ENCODE assay signal across 18 cellular contexts in the genomic region with DNA sequence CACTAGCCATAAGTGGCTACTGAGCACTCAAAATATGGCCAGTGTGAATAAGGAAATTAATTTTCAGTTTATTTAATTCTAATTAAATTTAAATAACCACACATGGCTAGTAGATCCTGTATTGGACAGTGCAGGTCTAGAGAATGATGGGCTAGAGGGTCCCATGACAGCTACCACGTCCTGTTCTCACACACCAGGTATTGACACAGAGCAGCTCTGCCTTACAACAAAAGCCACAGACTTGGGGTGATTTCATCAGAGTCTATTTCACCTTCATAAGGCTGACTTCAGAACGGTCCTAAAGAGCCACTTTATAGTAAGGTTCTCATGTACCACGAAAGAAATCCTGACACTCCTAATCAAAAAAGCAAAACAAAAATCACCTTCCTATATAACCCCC.
A peak's percentile ranks its signal among the peaks of the same experiment; 100 is the strongest.
DNase-seq lines count a peak whose midpoint lies in the region; ATAC-seq and TF ChIP-seq lines count a peak whose summit lies in the region.
"Had no signal": no experiment of that assay in that cellular context is flagged by ENCODE, and none has a peak within 500 bp of the region (broad histone marks: within the 10 kb centered on the region; RNA-seq: fewer than 3 reads in every experiment).

No MANE protein-coding gene starts in this region.

- peak overlapping the region; percentile 20 for H3K27ac ChIP-seq in CD4-positive, CD25-positive, alpha-beta regulatory T cell (ENCODE audit: insufficient read depth, low read length, poor library complexity, severe bottlenecking)
- H3K27ac ChIP-seq in H9 (ENCODE audit: insufficient read length, low read depth, low read length) (no peak overlapping the region), OCI-LY7 (ENCODE audit: low read depth, low read length, poor library complexity, severe bottlenecking) (no peak overlapping the region)
- H3K27ac ChIP-seq: brain microvascular endothelial cell, parathyroid adenoma, PC-9 had no signal

- H2BK15ac ChIP-seq in H9 (ENCODE audit: low read depth, low read length), result no peak overlapping the region

- H4K8ac ChIP-seq in H9 (replicated peaks; ENCODE audit: insufficient read length, low read depth, low read length), result no peak overlapping the region

- no peak overlapping the region for H2AK5ac ChIP-seq in H9 (ENCODE audit: insufficient read length, low read length)

- peaks cover 25 to 51% (median 29%) of the 10 kb centered on the region in 4 donors for H3K4me1 Mint-ChIP-seq in CD4-positive, CD25-positive, alpha-beta regulatory T cell
- H3K4me1 Mint-ChIP-seq in H9, result peaks cover 71% of the 10 kb centered on the region in 2 experiments
- peaks cover 48% of the 10 kb centered on the region for H3K4me1 Mint-ChIP-seq in activated CD8-positive, alpha-beta T cell treated with anti-CD3 and anti-CD28 coated beads for 36 hours (ENCODE audit: low read depth)
- H3K4me1 Mint-ChIP-seq in mesothelial cell of epicardium, result peaks cover 11% of the 10 kb centered on the region

- H3K23ac ChIP-seq in H9 (ENCODE audit: insufficient read length, low read depth, low read length), result no peak overlapping the region

- ATAC-seq in CD4-positive, CD25-positive, alpha-beta regulatory T cell (ENCODE audit: low read depth in 2 of 2), result peak; percentile 34 to 37
- ATAC-seq in activated CD8-positive, alpha-beta T cell treated with anti-CD3 and anti-CD28 coated beads for 36 hours, result peak; percentile 77
- ATAC-seq in GM21515 (IDR thresholded peaks at IDR 0.05; ENCODE audit: unreplicated experiment), result no peak

- H3T11ph ChIP-seq in H9 (ENCODE audit: low read length), result no peak overlapping the region

- H3K79me2 ChIP-seq in H9 (ENCODE audit: insufficient read depth, low read length) (0 out of 2 replicates have a peak, but pooled peaks cover 2% of the 10 kb centered on the region), OCI-LY7 (ENCODE audit: insufficient read depth, low read depth, low read length) (no peaks in the 10 kb centered on the region)

- no peak overlapping the region for H2BK12ac ChIP-seq in H9 (ENCODE audit: insufficient read length, low read depth, low read length)

- H3K9me3 ChIP-seq in CD4-positive, CD25-positive, alpha-beta regulatory T cell (ENCODE audit: control insufficient read depth in 2 of 2, low read length in 2 of 2), result no peaks in the 10 kb centered on the region
- no peaks in the 10 kb centered on the region for H3K9me3 ChIP-seq in H9 (ENCODE audit: control insufficient read depth, low read depth, low read length)
- no peaks in the 10 kb centered on the region for H3K9me3 ChIP-seq in OCI-LY7 (ENCODE audit: low read length)

- no peak overlapping the region for H2BK5ac ChIP-seq in H9 (ENCODE audit: insufficient read length, low read length)

- no peak overlapping the region for H3K4me3 ChIP-seq in CD4-positive, CD25-positive, alpha-beta regulatory T cell (ENCODE audit: low read depth, low read length)
- no peak overlapping the region for H3K4me3 ChIP-seq in OCI-LY7 (ENCODE audit: low read depth, low read length, poor library complexity, severe bottlenecking)
- H3K4me3 ChIP-seq: PC-9, skin epidermis had no signal

- H3K4me1 ChIP-seq in CD4-positive, CD25-positive, alpha-beta regulatory T cell (ENCODE audit: control insufficient read depth, insufficient read depth, low read length, poor library complexity, severe bottlenecking), result peaks cover 29% of the 10 kb centered on the region
- H3K4me1 ChIP-seq in H9 (ENCODE audit: insufficient read depth, low read length), result peaks cover 20% of the 10 kb centered on the region
- peaks cover 22% of the 10 kb centered on the region for H3K4me1 ChIP-seq in OCI-LY7 (ENCODE audit: insufficient read depth, low read length, poor library complexity, severe bottlenecking)

- peaks cover 20% of the 10 kb centered on the region for H3K36me3 ChIP-seq in CD4-positive, CD25-positive, alpha-beta regulatory T cell (ENCODE audit: control insufficient read depth, insufficient read depth, low read length)
- no peaks in the 10 kb centered on the region for H3K36me3 ChIP-seq in OCI-LY7 (ENCODE audit: insufficient read depth, low read length)

- BruUV-seq in OCI-LY7 (replicated peaks; lab: Mats Ljungman, UMichigan), result no TSS peak

- no peaks in the 10 kb centered on the region for H3K9me2 ChIP-seq in OCI-LY7 (ENCODE audit: insufficient read depth, low read length)

- H3K4ac ChIP-seq in H9 (ENCODE audit: low read depth, low read length), result no peak overlapping the region

- no peak overlapping the region for H3K14ac ChIP-seq in H9 (ENCODE audit: insufficient read depth, low read length)

- no peaks in the 10 kb centered on the region for H3K79me1 ChIP-seq in H9 (ENCODE audit: insufficient read depth, low read depth, low read length, poor library complexity, severe bottlenecking)

- peak in 1 of 3 donors; percentile 45 for DNase-seq in CD4-positive, CD25-positive, alpha-beta regulatory T cell
- no peak for DNase-seq in H9
- DNase-seq in activated CD8-positive, alpha-beta T cell treated with anti-CD3 and anti-CD28 coated beads for 36 hours, result peak; percentile 36
- no peak for DNase-seq in mesothelial cell of epicardium (ENCODE audit: low spot score in 2 of 2, unreplicated experiment in 2 of 2)
- no peak for DNase-seq in OCI-LY7 (ENCODE audit: low spot score)
- DNase-seq in NCI-H526 (lab: John Stamatoyannopoulos, UW), result no peak
- no peak for DNase-seq in NCI-H1694 treated with DMSO at 0.1 percent for 48 hours (lab: John Stamatoyannopoulos, UW)
- DNase-seq: brain microvascular endothelial cell, DMS153, HCEC 1CT, NCI-H2029, NCI-H510A treated with DMSO at 0.1 percent for 48 hours, PC-9, SW 1271 had no signal

- peak overlapping the region in 1 of 3 donors; percentile 67 for H3K27ac Mint-ChIP-seq in CD4-positive, CD25-positive, alpha-beta regulatory T cell
- H3K27ac Mint-ChIP-seq in H9 (peak overlapping the region in 2 of 3 experiments; percentile 22 to 89; a peak in 3 of 7 replicates), mesothelial cell of epicardium (peak overlapping the region; percentile 53)
- H3K27ac Mint-ChIP-seq in activated CD8-positive, alpha-beta T cell treated with anti-CD3 and anti-CD28 coated beads for 36 hours, result peak overlapping the region; percentile 63
- H3K27ac Mint-ChIP-seq: type B pancreatic cell had no signal

- CTCF ChIA-PET in activated CD8-positive, alpha-beta T cell treated with anti-CD3 and anti-CD28 coated beads for 36 hours (lab: Charles Lee), result interaction anchor here (1.1 to 3.0 kb wide), 5 partner anchors 10 to 169 kb away, joined by 3 to 17 read pairs (median 5); no protein-coding TSS in a partner anchor
- CTCF ChIA-PET in OCI-LY7 (lab: Charles Lee; ENCODE audit: unreplicated experiment), result interaction anchor here (0.8 kb wide), 1 partner anchor 246 kb away, joined by 4 read pairs; no protein-coding TSS in a partner anchor

- no peak overlapping the region for H3K4me3 Mint-ChIP-seq in CD4-positive, CD25-positive, alpha-beta regulatory T cell
- H3K4me3 Mint-ChIP-seq in H9 (no peak overlapping the region; a peak in 2 of 5 replicates), mesothelial cell of epicardium (no peak overlapping the region)
- H3K4me3 Mint-ChIP-seq in activated CD8-positive, alpha-beta T cell treated with anti-CD3 and anti-CD28 coated beads for 36 hours, result no peak overlapping the region
- H3K4me3 Mint-ChIP-seq: type B pancreatic cell had no signal

- no peaks in the 10 kb centered on the region for H3K9me3 Mint-ChIP-seq in CD4-positive, CD25-positive, alpha-beta regulatory T cell
- H3K9me3 Mint-ChIP-seq in H9, result no peaks in the 10 kb centered on the region
- no peaks in the 10 kb centered on the region for H3K9me3 Mint-ChIP-seq in activated CD8-positive, alpha-beta T cell treated with anti-CD3 and anti-CD28 coated beads for 36 hours
- H3K9me3 Mint-ChIP-seq in mesothelial cell of epicardium, result no peaks in the 10 kb centered on the region
- H3K9me3 Mint-ChIP-seq: type B pancreatic cell had no signal

- H3K36me3 Mint-ChIP-seq in CD4-positive, CD25-positive, alpha-beta regulatory T cell, result peaks cover 18% of the 10 kb centered on the region
- H3K36me3 Mint-ChIP-seq in H9 (ENCODE audit: insufficient read depth in 1 of 3, low read depth in 3 of 3) (peaks cover 0 to 7% (median 5%) of the 10 kb centered on the region in 3 experiments; a peak in 4 of 7 replicates), mesothelial cell of epicardium (peaks cover 3% of the 10 kb centered on the region)
- no peaks in the 10 kb centered on the region for H3K36me3 Mint-ChIP-seq in activated CD8-positive, alpha-beta T cell treated with anti-CD3 and anti-CD28 coated beads for 36 hours (ENCODE audit: low read depth)

- H2AFZ ChIP-seq in H9 (ENCODE audit: low read length), result no peak overlapping the region
- H2AFZ ChIP-seq in OCI-LY7 (ENCODE audit: low read length), result no peak overlapping the region
- H2AFZ ChIP-seq: parathyroid adenoma, PC-9 had no signal

- no peak overlapping the region for H3K9ac ChIP-seq in H9 (ENCODE audit: extremely low read depth, insufficient read length, low read length)
- H3K9ac ChIP-seq: parathyroid adenoma had no signal

- H3K27me3 Mint-ChIP-seq in CD4-positive, CD25-positive, alpha-beta regulatory T cell, result no peaks in the 10 kb centered on the region
- H3K27me3 Mint-ChIP-seq in H9 (ENCODE audit: low read depth), result no peaks in the 10 kb centered on the region
- no peaks in the 10 kb centered on the region for H3K27me3 Mint-ChIP-seq in activated CD8-positive, alpha-beta T cell treated with anti-CD3 and anti-CD28 coated beads for 36 hours
- H3K27me3 Mint-ChIP-seq in mesothelial cell of epicardium (ENCODE audit: low read depth), result no peaks in the 10 kb centered on the region
- H3K27me3 Mint-ChIP-seq: type B pancreatic cell had no signal

- H2BK20ac ChIP-seq in H9 (ENCODE audit: low read depth, low read length, poor library complexity, severe bottlenecking), result no peak overlapping the region

- H3K27me3 ChIP-seq in CD4-positive, CD25-positive, alpha-beta regulatory T cell (ENCODE audit: control insufficient read depth, insufficient read depth, low read length), result no peaks in the 10 kb centered on the region
- no peaks in the 10 kb centered on the region for H3K27me3 ChIP-seq in H9 (ENCODE audit: insufficient read depth, low read length)
- H3K27me3 ChIP-seq: brain microvascular endothelial cell had no signal

- no peaks in the 10 kb centered on the region for H3K23me2 ChIP-seq in H9 (ENCODE audit: insufficient read length, low read depth, low read length, poor library complexity, severe bottlenecking)

- no peaks in the 10 kb centered on the region for H4K20me1 ChIP-seq in H9 (ENCODE audit: control insufficient read depth, insufficient read depth, insufficient read length)
- no peaks in the 10 kb centered on the region; the same call in 1 of the 2 replicates for H4K20me1 ChIP-seq in OCI-LY7 (ENCODE audit: insufficient read depth, low read length)

- no peak overlapping the region for H2BK120ac ChIP-seq in H9 (ENCODE audit: low read depth, low read length, poor library complexity, severe bottlenecking)

- H3K18ac ChIP-seq in H9 (ENCODE audit: insufficient read length, low read depth, low read length), result no peak overlapping the region

- no CpG with 5 or more reads among the region's 3 CpGs for WGBS in H9 (ENCODE audit: extremely low coverage, insufficient read length, low lambda C conversion rate)

- TF ChIP-seq CTCF in H9 (conservative IDR thresholded peaks at IDR 0.05) (no peak), mesothelial cell of epicardium (IDR thresholded peaks at IDR 0.05; ENCODE audit: unreplicated experiment) (no peak), OCI-LY7 (conservative IDR thresholded peaks at IDR 0.05; ENCODE audit: low read length) (no peak)
- no peak for TF ChIP-seq CTCF in activated CD8-positive, alpha-beta T cell treated with anti-CD3 and anti-CD28 coated beads for 36 hours (IDR thresholded peaks at IDR 0.05)

- intact Hi-C loops in activated CD8-positive, alpha-beta T cell treated with anti-CD3 and anti-CD28 coated beads for 36 hours (cut with micrococcal nuclease), result no loop called here
- intact Hi-C loops in OCI-LY7 (cut with micrococcal nuclease; ENCODE audit: unreplicated experiment), result no loop called here

- H4K5ac ChIP-seq in H9 (ENCODE audit: insufficient read length, low read depth, low read length), result no peak overlapping the region

- no peak overlapping the region for H3K56ac ChIP-seq in H9 (ENCODE audit: insufficient read length, low read depth, low read length)

- POLR2A ChIA-PET in activated CD8-positive, alpha-beta T cell treated with anti-CD3 and anti-CD28 coated beads for 36 hours (lab: Charles Lee), result interaction anchor here (1.1 kb wide), 2 partner anchors 10 to 16 kb away, joined by 3 read pairs; no protein-coding TSS in a partner anchor
- POLR2A ChIA-PET in OCI-LY7 (lab: Charles Lee), result interaction anchor here (0.6 kb wide), 1 partner anchor 272 kb away, joined by 3 read pairs; no protein-coding TSS in a partner anchor

- H4K91ac ChIP-seq in H9 (ENCODE audit: insufficient read length, low read depth, low read length), result no peak overlapping the region

- H3K4me2 ChIP-seq in H9 (ENCODE audit: insufficient read depth, insufficient read length, low read length), result no peak overlapping the region
- H3K4me2 ChIP-seq in OCI-LY7 (ENCODE audit: low read length), result no peak overlapping the region
- H3K4me2 ChIP-seq: PC-9 had no signal
